In the genomic region with DNA sequence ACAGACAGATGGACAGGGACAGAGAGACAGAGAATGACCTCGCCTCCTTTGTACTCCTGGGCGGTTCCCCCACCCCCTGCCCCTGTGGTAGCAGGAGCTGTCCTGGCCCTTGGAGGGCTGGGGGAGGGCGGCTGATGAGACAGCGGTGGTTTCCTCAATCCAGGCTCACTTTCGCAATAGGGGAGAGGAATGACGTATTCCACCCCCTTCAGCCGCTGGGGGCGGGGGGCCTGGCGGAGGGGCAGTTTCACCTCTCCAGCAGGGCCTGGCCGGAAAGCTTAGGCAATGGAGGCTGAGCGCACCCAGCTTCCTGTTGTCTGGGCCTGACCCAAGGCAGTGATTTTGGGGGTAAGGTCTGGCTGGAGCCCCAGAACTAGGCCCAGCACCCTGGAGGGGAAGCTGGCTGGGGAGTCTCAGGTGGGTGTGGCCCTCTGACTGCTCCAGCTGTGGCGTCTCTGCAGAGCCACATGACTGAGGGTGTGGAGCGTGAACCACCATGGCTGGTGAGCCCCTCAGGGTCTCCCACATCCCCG, we compare ENCODE assay signal across 1 cellular context.
TF ChIP-seq lines count a peak whose summit lies in the region.

No MANE protein-coding gene starts in this region.

TF ChIP-seq in K562, 482 proteins besides CTCF, POLR2A, EP300 and RAD21 (continued from another document and continues in another):
- TF ChIP-seq, protein P1, sequence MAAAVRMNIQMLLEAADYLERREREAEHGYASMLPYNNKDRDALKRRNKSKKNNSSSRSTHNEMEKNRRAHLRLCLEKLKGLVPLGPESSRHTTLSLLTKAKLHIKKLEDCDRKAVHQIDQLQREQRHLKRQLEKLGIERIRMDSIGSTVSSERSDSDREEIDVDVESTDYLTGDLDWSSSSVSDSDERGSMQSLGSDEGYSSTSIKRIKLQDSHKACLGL (CRISPR knock-in tag; IDR thresholded peaks at IDR 0.05; ENCODE audit: borderline replicate concordance, poor library complexity, severe bottlenecking), result no peak
- TF ChIP-seq ZNF561 (CRISPR knock-in tag; conservative IDR thresholded peaks at IDR 0.05) (no peak), GTF2E2 (tag; IDR thresholded peaks at IDR 0.05) (no peak), TOE1 (IDR thresholded peaks at IDR 0.05; ENCODE audit: borderline replicate concordance) (peak; percentile 65; the same call in 1 of the 2 replicates), TOE1 (CRISPR knock-in tag; IDR thresholded peaks at IDR 0.05; ENCODE audit: borderline replicate concordance, low read depth) (no peak), ZFX (CRISPR knock-in tag; IDR thresholded peaks at IDR 0.05) (peak; percentile 85), ESRRB (CRISPR knock-in tag; IDR thresholded peaks at IDR 0.05; ENCODE audit: borderline replicate concordance) (no peak), NBN (IDR thresholded peaks at IDR 0.05; ENCODE audit: low read depth) (peak; percentile 60; the same call in 1 of the 2 replicates), DIDO1 (tag; IDR thresholded peaks at IDR 0.05; ENCODE audit: low read depth) (no peak), RB1 (IDR thresholded peaks at IDR 0.05; ENCODE audit: low read depth) (peak; percentile 68; the same call in 1 of the 2 replicates), MAFK (IDR thresholded peaks at IDR 0.05; ENCODE audit: low read length) (no peak), ZNF121 (CRISPR knock-in tag; conservative IDR thresholded peaks at IDR 0.05) (no peak), HMGN3 (IDR thresholded peaks at IDR 0.05; ENCODE audit: borderline replicate concordance, extremely low read depth, insufficient read length, low read depth, low read length) (peak; percentile 26), HNRNPL (IDR thresholded peaks at IDR 0.05; ENCODE audit: low read depth, low read length) (no peak), SMC3 (conservative IDR thresholded peaks at IDR 0.05; ENCODE audit: insufficient read depth, low read depth, low read length) (no peak), ARHGAP35 (IDR thresholded peaks at IDR 0.05; ENCODE audit: partially characterized antibody) (no peak), TRIM28 (IDR thresholded peaks at IDR 0.05) (no peak), SAFB2 (IDR thresholded peaks at IDR 0.05; ENCODE audit: borderline replicate concordance, low read depth, low read length, severe bottlenecking) (no peak), ZNF3 (CRISPR knock-in tag; IDR thresholded peaks at IDR 0.05) (no peak), RUNX1 (IDR thresholded peaks at IDR 0.05; ENCODE audit: low read depth) (no peak), CSDE1 (IDR thresholded peaks at IDR 0.05) (no peak), ZNF124 (CRISPR knock-in tag; IDR thresholded peaks at IDR 0.05) (no peak), FOXA1 (IDR thresholded peaks at IDR 0.05; ENCODE audit: borderline replicate concordance) (no peak), CBX5 (IDR thresholded peaks at IDR 0.05; ENCODE audit: borderline replicate concordance, low read depth) (no peak), SMARCC2 (IDR thresholded peaks at IDR 0.05; ENCODE audit: low read depth) (peak; percentile 46; the same call in 1 of the 2 replicates), SIRT6 (IDR thresholded peaks at IDR 0.05; ENCODE audit: low read depth, low read length) (no peak), TEAD2 (tag; IDR thresholded peaks at IDR 0.05) (no peak), TCF3 (CRISPR knock-in tag; IDR thresholded peaks at IDR 0.05) (no peak), OTX1 (CRISPR knock-in tag; IDR thresholded peaks at IDR 0.05) (no peak)
- TF ChIP-seq, protein P2, sequence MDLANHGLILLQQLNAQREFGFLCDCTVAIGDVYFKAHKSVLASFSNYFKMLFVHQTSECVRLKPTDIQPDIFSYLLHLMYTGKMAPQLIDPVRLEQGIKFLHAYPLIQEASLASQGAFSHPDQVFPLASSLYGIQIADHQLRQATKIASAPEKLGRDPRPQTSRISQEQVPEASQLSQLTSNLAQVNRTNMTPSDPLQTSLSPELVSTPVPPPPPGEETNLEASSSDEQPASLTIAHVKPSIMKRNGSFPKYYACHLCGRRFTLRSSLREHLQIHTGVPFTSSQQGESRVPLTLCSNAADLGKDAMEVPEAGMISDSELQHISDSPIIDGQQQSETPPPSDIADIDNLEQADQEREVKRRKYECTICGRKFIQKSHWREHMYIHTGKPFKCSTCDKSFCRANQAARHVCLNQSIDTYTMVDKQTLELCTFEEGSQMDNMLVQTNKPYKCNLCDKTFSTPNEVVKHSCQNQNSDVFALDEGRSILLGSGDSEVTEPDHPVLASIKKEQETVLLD (IDR thresholded peaks at IDR 0.05), result no peak
- TF ChIP-seq, protein P3, sequence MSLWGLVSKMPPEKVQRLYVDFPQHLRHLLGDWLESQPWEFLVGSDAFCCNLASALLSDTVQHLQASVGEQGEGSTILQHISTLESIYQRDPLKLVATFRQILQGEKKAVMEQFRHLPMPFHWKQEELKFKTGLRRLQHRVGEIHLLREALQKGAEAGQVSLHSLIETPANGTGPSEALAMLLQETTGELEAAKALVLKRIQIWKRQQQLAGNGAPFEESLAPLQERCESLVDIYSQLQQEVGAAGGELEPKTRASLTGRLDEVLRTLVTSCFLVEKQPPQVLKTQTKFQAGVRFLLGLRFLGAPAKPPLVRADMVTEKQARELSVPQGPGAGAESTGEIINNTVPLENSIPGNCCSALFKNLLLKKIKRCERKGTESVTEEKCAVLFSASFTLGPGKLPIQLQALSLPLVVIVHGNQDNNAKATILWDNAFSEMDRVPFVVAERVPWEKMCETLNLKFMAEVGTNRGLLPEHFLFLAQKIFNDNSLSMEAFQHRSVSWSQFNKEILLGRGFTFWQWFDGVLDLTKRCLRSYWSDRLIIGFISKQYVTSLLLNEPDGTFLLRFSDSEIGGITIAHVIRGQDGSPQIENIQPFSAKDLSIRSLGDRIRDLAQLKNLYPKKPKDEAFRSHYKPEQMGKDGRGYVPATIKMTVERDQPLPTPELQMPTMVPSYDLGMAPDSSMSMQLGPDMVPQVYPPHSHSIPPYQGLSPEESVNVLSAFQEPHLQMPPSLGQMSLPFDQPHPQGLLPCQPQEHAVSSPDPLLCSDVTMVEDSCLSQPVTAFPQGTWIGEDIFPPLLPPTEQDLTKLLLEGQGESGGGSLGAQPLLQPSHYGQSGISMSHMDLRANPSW (CRISPR knock-in tag; IDR thresholded peaks at IDR 0.05), result no peak
- TF ChIP-seq, protein P4, sequence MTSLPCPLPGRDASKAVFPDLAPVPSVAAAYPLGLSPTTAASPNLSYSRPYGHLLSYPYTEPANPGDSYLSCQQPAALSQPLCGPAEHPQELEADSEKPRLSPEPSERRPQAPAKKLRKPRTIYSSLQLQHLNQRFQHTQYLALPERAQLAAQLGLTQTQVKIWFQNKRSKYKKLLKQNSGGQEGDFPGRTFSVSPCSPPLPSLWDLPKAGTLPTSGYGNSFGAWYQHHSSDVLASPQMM (CRISPR knock-in tag; IDR thresholded peaks at IDR 0.05), result no peak
- TF ChIP-seq, protein P5, sequence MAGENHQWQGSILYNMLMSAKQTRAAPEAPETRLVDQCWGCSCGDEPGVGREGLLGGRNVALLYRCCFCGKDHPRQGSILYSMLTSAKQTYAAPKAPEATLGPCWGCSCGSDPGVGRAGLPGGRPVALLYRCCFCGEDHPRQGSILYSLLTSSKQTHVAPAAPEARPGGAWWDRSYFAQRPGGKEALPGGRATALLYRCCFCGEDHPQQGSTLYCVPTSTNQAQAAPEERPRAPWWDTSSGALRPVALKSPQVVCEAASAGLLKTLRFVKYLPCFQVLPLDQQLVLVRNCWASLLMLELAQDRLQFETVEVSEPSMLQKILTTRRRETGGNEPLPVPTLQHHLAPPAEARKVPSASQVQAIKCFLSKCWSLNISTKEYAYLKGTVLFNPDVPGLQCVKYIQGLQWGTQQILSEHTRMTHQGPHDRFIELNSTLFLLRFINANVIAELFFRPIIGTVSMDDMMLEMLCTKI (IDR thresholded peaks at IDR 0.05; ENCODE audit: partially characterized antibody), result no peak
- TF ChIP-seq, protein P6, sequence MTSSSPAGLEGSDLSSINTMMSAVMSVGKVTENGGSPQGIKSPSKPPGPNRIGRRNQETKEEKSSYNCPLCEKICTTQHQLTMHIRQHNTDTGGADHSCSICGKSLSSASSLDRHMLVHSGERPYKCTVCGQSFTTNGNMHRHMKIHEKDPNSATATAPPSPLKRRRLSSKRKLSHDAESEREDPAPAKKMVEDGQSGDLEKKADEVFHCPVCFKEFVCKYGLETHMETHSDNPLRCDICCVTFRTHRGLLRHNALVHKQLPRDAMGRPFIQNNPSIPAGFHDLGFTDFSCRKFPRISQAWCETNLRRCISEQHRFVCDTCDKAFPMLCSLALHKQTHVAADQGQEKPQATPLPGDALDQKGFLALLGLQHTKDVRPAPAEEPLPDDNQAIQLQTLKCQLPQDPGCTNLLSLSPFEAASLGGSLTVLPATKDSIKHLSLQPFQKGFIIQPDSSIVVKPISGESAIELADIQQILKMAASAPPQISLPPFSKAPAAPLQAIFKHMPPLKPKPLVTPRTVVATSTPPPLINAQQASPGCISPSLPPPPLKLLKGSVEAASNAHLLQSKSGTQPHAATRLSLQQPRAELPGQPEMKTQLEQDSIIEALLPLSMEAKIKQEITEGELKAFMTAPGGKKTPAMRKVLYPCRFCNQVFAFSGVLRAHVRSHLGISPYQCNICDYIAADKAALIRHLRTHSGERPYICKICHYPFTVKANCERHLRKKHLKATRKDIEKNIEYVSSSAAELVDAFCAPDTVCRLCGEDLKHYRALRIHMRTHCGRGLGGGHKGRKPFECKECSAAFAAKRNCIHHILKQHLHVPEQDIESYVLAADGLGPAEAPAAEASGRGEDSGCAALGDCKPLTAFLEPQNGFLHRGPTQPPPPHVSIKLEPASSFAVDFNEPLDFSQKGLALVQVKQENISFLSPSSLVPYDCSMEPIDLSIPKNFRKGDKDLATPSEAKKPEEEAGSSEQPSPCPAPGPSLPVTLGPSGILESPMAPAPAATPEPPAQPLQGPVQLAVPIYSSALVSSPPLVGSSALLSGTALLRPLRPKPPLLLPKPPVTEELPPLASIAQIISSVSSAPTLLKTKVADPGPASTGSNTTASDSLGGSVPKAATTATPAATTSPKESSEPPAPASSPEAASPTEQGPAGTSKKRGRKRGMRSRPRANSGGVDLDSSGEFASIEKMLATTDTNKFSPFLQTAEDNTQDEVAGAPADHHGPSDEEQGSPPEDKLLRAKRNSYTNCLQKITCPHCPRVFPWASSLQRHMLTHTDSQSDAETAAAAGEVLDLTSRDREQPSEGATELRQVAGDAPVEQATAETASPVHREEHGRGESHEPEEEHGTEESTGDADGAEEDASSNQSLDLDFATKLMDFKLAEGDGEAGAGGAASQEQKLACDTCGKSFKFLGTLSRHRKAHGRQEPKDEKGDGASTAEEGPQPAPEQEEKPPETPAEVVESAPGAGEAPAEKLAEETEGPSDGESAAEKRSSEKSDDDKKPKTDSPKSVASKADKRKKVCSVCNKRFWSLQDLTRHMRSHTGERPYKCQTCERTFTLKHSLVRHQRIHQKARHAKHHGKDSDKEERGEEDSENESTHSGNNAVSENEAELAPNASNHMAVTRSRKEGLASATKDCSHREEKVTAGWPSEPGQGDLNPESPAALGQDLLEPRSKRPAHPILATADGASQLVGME (CRISPR knock-in tag; IDR thresholded peaks at IDR 0.05), result 0 out of 2 replicates have a peak, but pooled peaks have one; percentile 63
- TF ChIP-seq, protein P7, sequence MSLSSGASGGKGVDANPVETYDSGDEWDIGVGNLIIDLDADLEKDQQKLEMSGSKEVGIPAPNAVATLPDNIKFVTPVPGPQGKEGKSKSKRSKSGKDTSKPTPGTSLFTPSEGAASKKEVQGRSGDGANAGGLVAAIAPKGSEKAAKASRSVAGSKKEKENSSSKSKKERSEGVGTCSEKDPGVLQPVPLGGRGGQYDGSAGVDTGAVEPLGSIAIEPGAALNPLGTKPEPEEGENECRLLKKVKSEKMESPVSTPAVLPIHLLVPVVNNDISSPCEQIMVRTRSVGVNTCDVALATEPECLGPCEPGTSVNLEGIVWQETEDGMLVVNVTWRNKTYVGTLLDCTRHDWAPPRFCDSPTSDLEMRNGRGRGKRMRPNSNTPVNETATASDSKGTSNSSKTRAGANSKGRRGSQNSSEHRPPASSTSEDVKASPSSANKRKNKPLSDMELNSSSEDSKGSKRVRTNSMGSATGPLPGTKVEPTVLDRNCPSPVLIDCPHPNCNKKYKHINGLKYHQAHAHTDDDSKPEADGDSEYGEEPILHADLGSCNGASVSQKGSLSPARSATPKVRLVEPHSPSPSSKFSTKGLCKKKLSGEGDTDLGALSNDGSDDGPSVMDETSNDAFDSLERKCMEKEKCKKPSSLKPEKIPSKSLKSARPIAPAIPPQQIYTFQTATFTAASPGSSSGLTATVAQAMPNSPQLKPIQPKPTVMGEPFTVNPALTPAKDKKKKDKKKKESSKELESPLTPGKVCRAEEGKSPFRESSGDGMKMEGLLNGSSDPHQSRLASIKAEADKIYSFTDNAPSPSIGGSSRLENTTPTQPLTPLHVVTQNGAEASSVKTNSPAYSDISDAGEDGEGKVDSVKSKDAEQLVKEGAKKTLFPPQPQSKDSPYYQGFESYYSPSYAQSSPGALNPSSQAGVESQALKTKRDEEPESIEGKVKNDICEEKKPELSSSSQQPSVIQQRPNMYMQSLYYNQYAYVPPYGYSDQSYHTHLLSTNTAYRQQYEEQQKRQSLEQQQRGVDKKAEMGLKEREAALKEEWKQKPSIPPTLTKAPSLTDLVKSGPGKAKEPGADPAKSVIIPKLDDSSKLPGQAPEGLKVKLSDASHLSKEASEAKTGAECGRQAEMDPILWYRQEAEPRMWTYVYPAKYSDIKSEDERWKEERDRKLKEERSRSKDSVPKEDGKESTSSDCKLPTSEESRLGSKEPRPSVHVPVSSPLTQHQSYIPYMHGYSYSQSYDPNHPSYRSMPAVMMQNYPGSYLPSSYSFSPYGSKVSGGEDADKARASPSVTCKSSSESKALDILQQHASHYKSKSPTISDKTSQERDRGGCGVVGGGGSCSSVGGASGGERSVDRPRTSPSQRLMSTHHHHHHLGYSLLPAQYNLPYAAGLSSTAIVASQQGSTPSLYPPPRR (CRISPR knock-in tag; IDR thresholded peaks at IDR 0.05; ENCODE audit: borderline replicate concordance), result no peak
- TF ChIP-seq, protein P8, sequence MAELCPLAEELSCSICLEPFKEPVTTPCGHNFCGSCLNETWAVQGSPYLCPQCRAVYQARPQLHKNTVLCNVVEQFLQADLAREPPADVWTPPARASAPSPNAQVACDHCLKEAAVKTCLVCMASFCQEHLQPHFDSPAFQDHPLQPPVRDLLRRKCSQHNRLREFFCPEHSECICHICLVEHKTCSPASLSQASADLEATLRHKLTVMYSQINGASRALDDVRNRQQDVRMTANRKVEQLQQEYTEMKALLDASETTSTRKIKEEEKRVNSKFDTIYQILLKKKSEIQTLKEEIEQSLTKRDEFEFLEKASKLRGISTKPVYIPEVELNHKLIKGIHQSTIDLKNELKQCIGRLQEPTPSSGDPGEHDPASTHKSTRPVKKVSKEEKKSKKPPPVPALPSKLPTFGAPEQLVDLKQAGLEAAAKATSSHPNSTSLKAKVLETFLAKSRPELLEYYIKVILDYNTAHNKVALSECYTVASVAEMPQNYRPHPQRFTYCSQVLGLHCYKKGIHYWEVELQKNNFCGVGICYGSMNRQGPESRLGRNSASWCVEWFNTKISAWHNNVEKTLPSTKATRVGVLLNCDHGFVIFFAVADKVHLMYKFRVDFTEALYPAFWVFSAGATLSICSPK (IDR thresholded peaks at IDR 0.05; ENCODE audit: borderline replicate concordance), result no peak
- TF ChIP-seq, protein P9, sequence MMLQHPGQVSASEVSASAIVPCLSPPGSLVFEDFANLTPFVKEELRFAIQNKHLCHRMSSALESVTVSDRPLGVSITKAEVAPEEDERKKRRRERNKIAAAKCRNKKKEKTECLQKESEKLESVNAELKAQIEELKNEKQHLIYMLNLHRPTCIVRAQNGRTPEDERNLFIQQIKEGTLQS (IDR thresholded peaks at IDR 0.05), result peak; percentile 97
- TF ChIP-seq, protein P9 (CRISPR knock-in tag; conservative IDR thresholded peaks at IDR 0.05), result peak; percentile 23; the same call in 1 of the 2 replicates
